Comparison of ENCODE assay signal across 18 cellular contexts in the genomic region with DNA sequence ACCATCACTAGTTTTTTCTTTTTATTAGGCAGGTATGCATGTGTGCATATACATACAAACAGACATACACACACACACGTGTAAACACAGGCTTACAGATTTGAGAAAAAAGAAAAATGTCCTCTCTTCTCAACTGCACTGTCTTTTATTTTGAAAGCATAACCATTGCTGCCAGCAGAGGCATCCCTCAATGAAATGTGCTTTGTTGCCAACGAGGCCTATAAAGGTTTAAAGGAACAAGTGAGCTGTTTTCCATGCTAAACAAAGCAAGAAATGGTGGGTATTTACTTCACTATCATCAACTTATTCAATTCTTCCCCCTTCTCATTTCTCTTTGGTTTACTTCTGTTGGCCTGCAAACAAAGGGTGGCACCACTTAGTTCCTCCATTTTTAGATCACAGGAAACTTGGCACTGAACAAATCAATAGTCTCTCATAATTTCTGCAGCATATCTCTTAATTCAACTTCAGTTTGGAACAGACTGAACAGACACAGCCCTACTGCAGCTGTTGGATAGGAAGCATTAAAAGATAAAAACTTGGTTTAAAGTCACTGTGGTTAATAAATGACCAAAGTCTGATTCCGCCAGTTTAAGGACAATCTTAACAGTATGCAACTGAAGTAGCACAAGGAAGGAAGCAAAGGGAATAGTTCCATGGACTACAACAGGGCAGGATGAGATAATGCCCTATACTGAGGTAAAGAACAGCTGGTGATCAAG. TPM values are rescaled to one million over a fixed set of nuclear protein-coding genes. Genes with fewer than 3 reads are reported as not detected.
DNase-seq lines count a peak whose midpoint lies in the region; ATAC-seq, FAIRE-seq and TF ChIP-seq lines count a peak whose summit lies in the region.
"Had no signal": no experiment of that assay in that cellular context is flagged by ENCODE, and none has a peak within 500 bp of the region (broad histone marks: within the 10 kb centered on the region; RNA-seq: fewer than 3 reads in every experiment).

No MANE protein-coding gene starts in this region.

- peaks cover 32% of the 10 kb centered on the region for H3K36me3 Mint-ChIP-seq in activated T-helper 17 cell treated with anti-CD3 and anti-CD28 coated beads, Interleukin-2, amount 50 U/mL, for 72 hours (ENCODE audit: low read depth)
- peaks cover 14% of the 10 kb centered on the region for H3K36me3 Mint-ChIP-seq in nephron (ENCODE audit: low read depth)

- no peak overlapping the region for H3K4me3 ChIP-seq in hepatocyte
- H3K4me3 ChIP-seq: BLaER1, lower lobe of right lung, testis had no signal

- peak overlapping the region; percentile 39 for H3K4me2 ChIP-seq in hepatocyte
- H3K4me2 ChIP-seq: BLaER1 had no signal

- no peak for TF ChIP-seq POLR2A in H54 (IDR thresholded peaks at IDR 0.05; ENCODE audit: low read depth, low read length)

- peaks cover 32% of the 10 kb centered on the region for H3K4me1 ChIP-seq in hepatocyte (ENCODE audit: insufficient read depth)
- H3K4me1 ChIP-seq: parathyroid adenoma, testis had no signal

- TF ChIP-seq CTCF in hepatocyte (IDR thresholded peaks at IDR 0.05; ENCODE audit: poor library complexity): no peak
- TF ChIP-seq CTCF in nephron (IDR thresholded peaks at IDR 0.05; ENCODE audit: unreplicated experiment in 3 of 3): no peak

- FAIRE-seq in H54 (lab: Jason Lieb, UNC) (peak; percentile 58), HTR-8/SVneo (lab: Jason Lieb, UNC) (no peak)

- no peak for ATAC-seq in activated T-helper 17 cell treated with anti-CD3 and anti-CD28 coated beads, Interleukin-2, amount 50 U/mL, for 72 hours (replicated peaks)
- ATAC-seq: activated CD4-positive, alpha-beta T cell treated with anti-CD3 and anti-CD28 coated beads for 36 hours; HCT116; T-helper 17 cell had no signal

- H3K27me3 ChIP-seq in hepatocyte: no peaks in the 10 kb centered on the region
- H3K27me3 ChIP-seq: BLaER1, testis had no signal

- H3K9me3 ChIP-seq in hepatocyte (ENCODE audit: low read depth): no peaks in the 10 kb centered on the region
- H3K9me3 ChIP-seq: lower lobe of right lung, testis had no signal

- H3K79me2 ChIP-seq in hepatocyte: peaks cover 20% of the 10 kb centered on the region

- DNase-seq in H54 (ENCODE audit: insufficient read length, low spot score) (no peak), hepatocyte (ENCODE audit: low spot score) (peak; percentile 42), cerebellar cortex (ENCODE audit: low spot score) (no peak), NCI-H187 (lab: John Stamatoyannopoulos, UW) (no peak), islet precursor cell (no peak), HTR-8/SVneo (ENCODE audit: insufficient read length, low spot score) (no peak)
- DNase-seq: activated CD4-positive, alpha-beta T cell treated with anti-CD3 and anti-CD28 coated beads for 36 hours; central memory CD4-positive, alpha-beta T cell; lower lobe of right lung; NCI-H187 treated with DMSO at 0.1 percent for 48 hours; NCI-H748 treated with DMSO at 0.1 percent for 48 hours; T-helper 17 cell; testis had no signal

- H3K27me3 Mint-ChIP-seq in activated T-helper 17 cell treated with anti-CD3 and anti-CD28 coated beads, Interleukin-2, amount 50 U/mL, for 72 hours: no peaks in the 10 kb centered on the region
- no peaks in the 10 kb centered on the region for H3K27me3 Mint-ChIP-seq in nephron (ENCODE audit: low read depth)
- H3K27me3 Mint-ChIP-seq: activated CD4-positive, alpha-beta T cell treated with anti-CD3 and anti-CD28 coated beads for 36 hours; T-helper 17 cell had no signal

- H3K9me3 Mint-ChIP-seq in activated T-helper 17 cell treated with anti-CD3 and anti-CD28 coated beads, Interleukin-2, amount 50 U/mL, for 72 hours: no peaks in the 10 kb centered on the region
- no peaks in the 10 kb centered on the region for H3K9me3 Mint-ChIP-seq in nephron

- no peak overlapping the region for H3K4me3 Mint-ChIP-seq in activated T-helper 17 cell treated with anti-CD3 and anti-CD28 coated beads, Interleukin-2, amount 50 U/mL, for 72 hours
- no peak overlapping the region for H3K4me3 Mint-ChIP-seq in nephron
- H3K4me3 Mint-ChIP-seq: activated CD4-positive, alpha-beta T cell treated with anti-CD3 and anti-CD28 coated beads for 36 hours; T-helper 17 cell had no signal

- H2AFZ ChIP-seq in hepatocyte: no peak overlapping the region
- H2AFZ ChIP-seq: parathyroid adenoma had no signal

- H3K9me2 ChIP-seq in hepatocyte (replicated peaks; ENCODE audit: insufficient read depth): no peaks in the 10 kb centered on the region

- H3K27ac Mint-ChIP-seq in activated T-helper 17 cell treated with anti-CD3 and anti-CD28 coated beads, Interleukin-2, amount 50 U/mL, for 72 hours: peak overlapping the region; percentile 54
- H3K27ac Mint-ChIP-seq in nephron: peak overlapping the region; percentile 67 to 85 (median 83)
- H3K27ac Mint-ChIP-seq: T-helper 17 cell had no signal

- peaks cover 17% of the 10 kb centered on the region for H3K4me1 Mint-ChIP-seq in activated T-helper 17 cell treated with anti-CD3 and anti-CD28 coated beads, Interleukin-2, amount 50 U/mL, for 72 hours
- peaks cover 19% of the 10 kb centered on the region for H3K4me1 Mint-ChIP-seq in nephron

- H3K27ac ChIP-seq in hepatocyte: peak overlapping the region; percentile 28
- H3K27ac ChIP-seq: BLaER1, lower lobe of right lung, parathyroid adenoma, testis had no signal

- no peaks in the 10 kb centered on the region for H3K36me3 ChIP-seq in hepatocyte (replicated peaks; ENCODE audit: insufficient read depth, low read depth)
- H3K36me3 ChIP-seq: lower lobe of right lung had no signal

- 59% methylated on average over 3 of the region's 3 CpGs for WGBS in hepatocyte (ENCODE audit: low lambda C conversion rate, missing lambda C conversion rate)

- no peaks in the 10 kb centered on the region for H4K20me1 ChIP-seq in hepatocyte (ENCODE audit: insufficient read depth, poor library complexity, severe bottlenecking)

RNA-seq across cellular contexts. Expression of a gene that starts 21.8 kb away (rescaled TPM):
- 10 to 100 TPM; 14.1 to 21.4 TPM for total RNA-seq in activated T-helper 17 cell treated with anti-CD3 and anti-CD28 coated beads, Interleukin-2, amount 50 U/mL, for 72 hours
- total RNA-seq in hepatocyte: 15.4 and 19.3 TPM in 2 replicates
- 5.6 and 8.8 TPM in 2 replicates for polyA plus RNA-seq in hepatocyte

RNA-seq across cellular contexts. Expression of a gene that starts 54.3 kb away (rescaled TPM):
- total RNA-seq in activated T-helper 17 cell treated with anti-CD3 and anti-CD28 coated beads, Interleukin-2, amount 50 U/mL, for 72 hours: 100 to 1,000 TPM in 1 of 2 donors, 10 to 100 TPM in 1; 42.6 to 100 TPM
- 1.4 and 7.1 TPM in 2 replicates for total RNA-seq in hepatocyte
- 1.4 and 3.6 TPM in 2 replicates for polyA plus RNA-seq in hepatocyte
